In the genomic region with DNA sequence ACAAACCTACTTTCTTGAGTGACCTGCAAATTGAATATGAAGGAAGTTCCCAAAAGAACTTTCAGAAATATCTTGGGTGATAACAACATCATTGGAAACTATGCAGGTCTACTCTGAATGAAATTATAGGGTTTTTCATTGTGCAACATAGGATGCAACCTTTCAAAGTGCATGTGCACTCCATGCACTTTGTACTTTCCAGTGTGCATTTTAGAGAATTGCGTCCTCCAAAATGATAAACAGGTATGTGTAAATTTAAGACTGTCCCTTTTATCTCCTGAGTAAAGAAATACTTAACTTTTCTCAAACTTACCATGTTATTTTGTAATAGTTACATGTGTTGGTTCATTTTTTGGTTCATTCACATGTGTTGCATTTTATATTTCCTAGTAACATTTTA, we compare ENCODE assay signal across 1 cellular context.
TF ChIP-seq lines count a peak whose summit lies in the region.

No MANE protein-coding gene starts in this region.

TF ChIP-seq in HepG2, 621 proteins besides CTCF, POLR2A, EP300 and RAD21 (continued from another document):
- TF ChIP-seq, protein P1, sequence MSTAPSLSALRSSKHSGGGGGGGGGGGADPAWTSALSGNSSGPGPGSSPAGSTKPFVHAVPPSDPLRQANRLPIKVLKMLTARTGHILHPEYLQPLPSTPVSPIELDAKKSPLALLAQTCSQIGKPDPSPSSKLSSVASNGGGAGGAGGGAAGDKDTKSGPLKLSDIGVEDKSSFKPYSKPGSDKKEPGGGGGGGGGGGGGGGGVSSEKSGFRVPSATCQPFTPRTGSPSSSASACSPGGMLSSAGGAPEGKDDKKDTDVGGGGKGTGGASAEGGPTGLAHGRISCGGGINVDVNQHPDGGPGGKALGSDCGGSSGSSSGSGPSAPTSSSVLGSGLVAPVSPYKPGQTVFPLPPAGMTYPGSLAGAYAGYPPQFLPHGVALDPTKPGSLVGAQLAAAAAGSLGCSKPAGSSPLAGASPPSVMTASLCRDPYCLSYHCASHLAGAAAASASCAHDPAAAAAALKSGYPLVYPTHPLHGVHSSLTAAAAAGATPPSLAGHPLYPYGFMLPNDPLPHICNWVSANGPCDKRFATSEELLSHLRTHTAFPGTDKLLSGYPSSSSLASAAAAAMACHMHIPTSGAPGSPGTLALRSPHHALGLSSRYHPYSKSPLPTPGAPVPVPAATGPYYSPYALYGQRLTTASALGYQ (CRISPR knock-in tag; IDR thresholded peaks at IDR 0.05) = no peak
- TF ChIP-seq HNF4A (CRISPR knock-in tag; IDR thresholded peaks at IDR 0.05) = peak; percentile 83
- TF ChIP-seq YEATS2 (CRISPR knock-in tag; IDR thresholded peaks at IDR 0.05; ENCODE audit: borderline replicate concordance) = no peak
- TF ChIP-seq, protein P2, sequence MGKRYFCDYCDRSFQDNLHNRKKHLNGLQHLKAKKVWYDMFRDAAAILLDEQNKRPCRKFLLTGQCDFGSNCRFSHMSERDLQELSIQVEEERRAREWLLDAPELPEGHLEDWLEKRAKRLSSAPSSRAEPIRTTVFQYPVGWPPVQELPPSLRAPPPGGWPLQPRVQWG (CRISPR knock-in tag; IDR thresholded peaks at IDR 0.05; ENCODE audit: borderline replicate concordance, low read depth) = no peak
- no peak for TF ChIP-seq SALL2 (CRISPR knock-in tag; IDR thresholded peaks at IDR 0.05)
- no peak for TF ChIP-seq ZNF230 (CRISPR knock-in tag; IDR thresholded peaks at IDR 0.05)
- no peak for TF ChIP-seq TOPORS (CRISPR knock-in tag; IDR thresholded peaks at IDR 0.05)
- TF ChIP-seq ZMYM3 (CRISPR knock-in tag; IDR thresholded peaks at IDR 0.05) = no peak
- TF ChIP-seq FOXJ3 (CRISPR knock-in tag; IDR thresholded peaks at IDR 0.05; ENCODE audit: borderline replicate concordance) = peak; percentile 52; the same call in 1 of the 2 replicates
- TF ChIP-seq, protein P3, sequence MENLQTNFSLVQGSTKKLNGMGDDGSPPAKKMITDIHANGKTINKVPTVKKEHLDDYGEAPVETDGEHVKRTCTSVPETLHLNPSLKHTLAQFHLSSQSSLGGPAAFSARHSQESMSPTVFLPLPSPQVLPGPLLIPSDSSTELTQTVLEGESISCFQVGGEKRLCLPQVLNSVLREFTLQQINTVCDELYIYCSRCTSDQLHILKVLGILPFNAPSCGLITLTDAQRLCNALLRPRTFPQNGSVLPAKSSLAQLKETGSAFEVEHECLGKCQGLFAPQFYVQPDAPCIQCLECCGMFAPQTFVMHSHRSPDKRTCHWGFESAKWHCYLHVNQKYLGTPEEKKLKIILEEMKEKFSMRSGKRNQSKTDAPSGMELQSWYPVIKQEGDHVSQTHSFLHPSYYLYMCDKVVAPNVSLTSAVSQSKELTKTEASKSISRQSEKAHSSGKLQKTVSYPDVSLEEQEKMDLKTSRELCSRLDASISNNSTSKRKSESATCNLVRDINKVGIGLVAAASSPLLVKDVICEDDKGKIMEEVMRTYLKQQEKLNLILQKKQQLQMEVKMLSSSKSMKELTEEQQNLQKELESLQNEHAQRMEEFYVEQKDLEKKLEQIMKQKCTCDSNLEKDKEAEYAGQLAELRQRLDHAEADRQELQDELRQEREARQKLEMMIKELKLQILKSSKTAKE (CRISPR knock-in tag; IDR thresholded peaks at IDR 0.05; ENCODE audit: borderline replicate concordance) = no peak
- TF ChIP-seq, protein P4, sequence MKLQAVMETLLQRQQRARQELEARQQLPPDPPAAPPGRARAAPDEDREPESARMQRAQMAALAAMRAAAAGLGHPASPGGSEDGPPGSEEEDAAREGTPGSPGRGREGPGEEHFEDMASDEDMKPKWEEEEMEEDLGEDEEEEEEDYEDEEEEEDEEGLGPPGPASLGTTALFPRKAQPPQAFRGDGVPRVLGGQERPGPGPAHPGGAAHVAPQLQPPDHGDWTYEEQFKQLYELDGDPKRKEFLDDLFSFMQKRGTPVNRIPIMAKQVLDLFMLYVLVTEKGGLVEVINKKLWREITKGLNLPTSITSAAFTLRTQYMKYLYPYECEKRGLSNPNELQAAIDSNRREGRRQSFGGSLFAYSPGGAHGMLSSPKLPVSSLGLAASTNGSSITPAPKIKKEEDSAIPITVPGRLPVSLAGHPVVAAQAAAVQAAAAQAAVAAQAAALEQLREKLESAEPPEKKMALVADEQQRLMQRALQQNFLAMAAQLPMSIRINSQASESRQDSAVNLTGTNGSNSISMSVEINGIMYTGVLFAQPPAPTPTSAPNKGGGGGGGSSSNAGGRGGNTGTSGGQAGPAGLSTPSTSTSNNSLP (IDR thresholded peaks at IDR 0.05; ENCODE audit: low read depth, low read length) = peak; percentile 42; the same call in 1 of the 2 replicates
- peak; percentile 29; the same call in 1 of the 2 replicates for TF ChIP-seq THAP11 (CRISPR knock-in tag; IDR thresholded peaks at IDR 0.05)
- TF ChIP-seq FLYWCH1 (CRISPR knock-in tag; IDR thresholded peaks at IDR 0.05) = no peak
- TF ChIP-seq FOXA1 (IDR thresholded peaks at IDR 0.05) = no peak
- TF ChIP-seq FOXA1 (CRISPR knock-in tag; IDR thresholded peaks at IDR 0.05) = no peak
- peak; percentile 49 for TF ChIP-seq NCOA2 (CRISPR knock-in tag; IDR thresholded peaks at IDR 0.05)
- no peak for TF ChIP-seq ZSCAN25 (CRISPR knock-in tag; IDR thresholded peaks at IDR 0.05)
- no peak for TF ChIP-seq MIER2 (CRISPR knock-in tag; IDR thresholded peaks at IDR 0.05)
- TF ChIP-seq ISL2 (CRISPR knock-in tag; IDR thresholded peaks at IDR 0.05) = 0 out of 2 replicates have a peak, but pooled peaks have one; percentile 17
- no peak for TF ChIP-seq ZSCAN29 (CRISPR knock-in tag; conservative IDR thresholded peaks at IDR 0.05)
- TF ChIP-seq KAT2B (IDR thresholded peaks at IDR 0.05; ENCODE audit: borderline replicate concordance, low read depth, low read length) = no peak
- TF ChIP-seq CEBPB (IDR thresholded peaks at IDR 0.05; ENCODE audit: borderline replicate concordance, low read depth, low read length) = peak; percentile 88
- 0 out of 2 replicates have a peak, but pooled peaks have one; percentile 11 for TF ChIP-seq MIXL1 (CRISPR knock-in tag; IDR thresholded peaks at IDR 0.05)
- TF ChIP-seq ZNF850 (CRISPR knock-in tag; conservative IDR thresholded peaks at IDR 0.05) = no peak
